In the genomic region with DNA sequence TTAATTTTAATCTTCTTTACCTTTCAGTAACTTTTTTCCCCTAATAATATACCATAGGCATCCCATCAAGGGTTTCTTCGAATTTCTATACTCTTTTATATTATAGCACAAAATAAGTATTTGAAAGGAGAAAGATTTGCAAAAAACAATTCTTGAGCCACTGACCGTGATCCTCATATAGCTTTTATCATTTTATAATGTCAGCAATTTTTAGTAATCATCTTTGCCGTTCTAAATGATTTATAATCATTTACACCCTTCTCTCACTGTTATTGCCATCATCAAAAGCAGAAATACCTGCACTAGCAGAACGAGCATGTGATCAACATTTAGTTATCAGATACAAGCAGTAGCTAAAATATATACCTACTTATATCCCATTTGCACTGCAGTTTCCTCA, we compare ENCODE assay signal across 9 cellular contexts. TPM values are rescaled to one million over a fixed set of nuclear protein-coding genes. Genes with fewer than 3 reads are reported as not detected.
"Had no signal": no experiment of that assay in that cellular context is flagged by ENCODE, and none has a peak within 500 bp of the region (broad histone marks: within the 10 kb centered on the region; RNA-seq: fewer than 3 reads in every experiment).

No MANE protein-coding gene starts in this region.

- FAIRE-seq: HTR-8/SVneo had no signal

- DNase-seq: Karpas-422, KBM-7, KG1 had no signal

- H3K9ac ChIP-seq: KMS-11 had no signal

- H3K4me2 ChIP-seq: KMS-11 had no signal

- H3K27ac ChIP-seq: HL-60, KMS-11 had no signal

RNA-seq across cellular contexts. Expression of gene PTPRQ, which starts 16.9 kb away (rescaled TPM):
- total RNA-seq: HT-29, HT1080 had no signal
- polyA plus RNA-seq: IgD-negative memory B cell had no signal
